Comparison of ENCODE assay signal across 33 cellular contexts in genomic region chr3:154791611-154792010, GRCh38.
"Had no signal": no experiment of that assay in that cellular context is flagged by ENCODE, and none has a peak within 500 bp of the region (broad histone marks: within the 10 kb centered on the region; RNA-seq: fewer than 3 reads in every experiment).

No MANE protein-coding gene starts in this region.

- H3K27ac ChIP-seq: brain microvascular endothelial cell, coronary artery, dorsolateral prefrontal cortex, pancreas, right atrium auricular region, suprapubic skin, tibial artery had no signal

- H3K9me3 Mint-ChIP-seq: activated CD4-positive, alpha-beta memory T cell treated with anti-CD3 and anti-CD28 coated beads, Interleukin-2, amount 10 ng/mL, durations not matched to agents 7 days and 5 days; activated CD4-positive, alpha-beta T cell treated with anti-CD3 and anti-CD28 coated beads, Interleukin-2, amount 10 ng/mL, durations not matched to agents 24 days and 14 days; activated naive CD4-positive, alpha-beta T cell treated with anti-CD3 and anti-CD28 coated beads, Interleukin-2, amount 10 ng/mL, durations not matched to agents 7 days and 5 days; activated naive CD8-positive, alpha-beta T cell treated with anti-CD3 and anti-CD28 coated beads, Interleukin-2, amount 10 ng/mL, durations not matched to agents 7 days and 5 days; activated T-cell treated with anti-CD3 and anti-CD28 coated beads, Interleukin-2, amount 50 U/mL, for 24 hours; naive thymus-derived CD8-positive, alpha-beta T cell; neural crest cell; stimulated activated memory B cell treated with anti-CD40 and anti-IgM and Interleukin-4, amounts not matched to agents 10 μg/mL and 1 μg/mL and 100 μg/mL, for 72 hours; stimulated activated naive CD8-positive, alpha-beta T cell treated with anti-CD3 and anti-CD28 coated beads, Interleukin-15, amount 100 ng/mL, for 72 hours had no signal

- H3K4me3 ChIP-seq: coronary artery, dorsolateral prefrontal cortex, pancreas, right atrium auricular region, smooth muscle cell, suprapubic skin, tibial artery had no signal

- H3K4me2 ChIP-seq: smooth muscle cell had no signal

- DNase-seq: activated CD4-positive, alpha-beta memory T cell treated with anti-CD3 and anti-CD28 coated beads, Interleukin-2, amount 10 ng/mL, durations not matched to agents 7 days and 5 days; activated CD4-positive, alpha-beta T cell treated with anti-CD3 and anti-CD28 coated beads, Interleukin-2, amount 10 ng/mL, durations not matched to agents 24 days and 14 days; activated CD4-positive, CD25-positive, alpha-beta regulatory T cell treated with anti-CD3 and anti-CD28 coated beads, Interleukin-2, amount 50 U/mL, for 72 hours; activated CD8-positive, alpha-beta memory T cell treated with anti-CD3 and anti-CD28 coated beads, Interleukin-2, amount 50 U/mL, for 48 hours; activated gamma-delta T cell; activated naive CD4-positive, alpha-beta T cell treated with anti-CD3 and anti-CD28 coated beads, Interleukin-2, amount 10 ng/mL, durations not matched to agents 7 days and 5 days; activated naive CD8-positive, alpha-beta T cell treated with anti-CD3 and anti-CD28 coated beads, Interleukin-2, amount 10 ng/mL, durations not matched to agents 7 days and 5 days; activated T-cell treated with anti-CD3 and anti-CD28 coated beads, Interleukin-2, amount 50 U/mL, for 24 hours; amniotic stem cell; brain microvascular endothelial cell; dorsolateral prefrontal cortex; effector memory CD4-positive, alpha-beta T cell; head of caudate nucleus; hippocampal formation; left colon; naive thymus-derived CD8-positive, alpha-beta T cell; nucleus accumbens; pancreas; stimulated activated CD4-positive, alpha-beta T cell treated with anti-CD3 and anti-CD28 coated beads, Interleukin-1b, Interleukin-23, amount 100 ng/mL, for 48 hours; stimulated activated CD4-positive, alpha-beta T cell treated with anti-CD3 and anti-CD28 coated beads, Interleukin-4, amount 100 ng/mL, for 4 hours; stimulated activated CD8-positive, alpha-beta memory T cell treated with anti-CD3 and anti-CD28 coated beads, Interleukin-4, amount 100 ng/mL, for 48 hours; stimulated activated naive CD8-positive, alpha-beta T cell treated with anti-CD3 and anti-CD28 coated beads, Interleukin-15, amount 100 ng/mL, for 72 hours; T-helper 9 cell; tibial artery had no signal

- H3K36me3 Mint-ChIP-seq: activated naive CD4-positive, alpha-beta T cell treated with anti-CD3 and anti-CD28 coated beads, Interleukin-2, amount 10 ng/mL, durations not matched to agents 7 days and 5 days; activated naive CD8-positive, alpha-beta T cell treated with anti-CD3 and anti-CD28 coated beads, Interleukin-2, amount 10 ng/mL, durations not matched to agents 7 days and 5 days; naive thymus-derived CD8-positive, alpha-beta T cell; stimulated activated memory B cell treated with anti-CD40 and anti-IgM and Interleukin-4, amounts not matched to agents 10 μg/mL and 1 μg/mL and 100 μg/mL, for 72 hours had no signal

- H3K27me3 Mint-ChIP-seq: activated CD4-positive, alpha-beta memory T cell treated with anti-CD3 and anti-CD28 coated beads, Interleukin-2, amount 10 ng/mL, durations not matched to agents 7 days and 5 days; activated CD4-positive, alpha-beta T cell treated with anti-CD3 and anti-CD28 coated beads, Interleukin-2, amount 10 ng/mL, durations not matched to agents 24 days and 14 days; activated naive CD4-positive, alpha-beta T cell treated with anti-CD3 and anti-CD28 coated beads, Interleukin-2, amount 10 ng/mL, durations not matched to agents 7 days and 5 days; activated naive CD8-positive, alpha-beta T cell treated with anti-CD3 and anti-CD28 coated beads, Interleukin-2, amount 10 ng/mL, durations not matched to agents 7 days and 5 days; activated T-cell treated with anti-CD3 and anti-CD28 coated beads, Interleukin-2, amount 50 U/mL, for 24 hours; naive thymus-derived CD8-positive, alpha-beta T cell; stimulated activated memory B cell treated with anti-CD40 and anti-IgM and Interleukin-4, amounts not matched to agents 10 μg/mL and 1 μg/mL and 100 μg/mL, for 72 hours; stimulated activated naive CD8-positive, alpha-beta T cell treated with anti-CD3 and anti-CD28 coated beads, Interleukin-15, amount 100 ng/mL, for 72 hours had no signal

- H3K36me3 ChIP-seq: brain microvascular endothelial cell, pancreas, right atrium auricular region, suprapubic skin, tibial artery had no signal

- H3K27ac Mint-ChIP-seq: activated CD4-positive, alpha-beta memory T cell treated with anti-CD3 and anti-CD28 coated beads, Interleukin-2, amount 10 ng/mL, durations not matched to agents 7 days and 5 days; activated CD4-positive, alpha-beta T cell treated with anti-CD3 and anti-CD28 coated beads, Interleukin-2, amount 10 ng/mL, durations not matched to agents 24 days and 14 days; activated naive CD4-positive, alpha-beta T cell treated with anti-CD3 and anti-CD28 coated beads, Interleukin-2, amount 10 ng/mL, durations not matched to agents 7 days and 5 days; activated naive CD8-positive, alpha-beta T cell treated with anti-CD3 and anti-CD28 coated beads, Interleukin-2, amount 10 ng/mL, durations not matched to agents 7 days and 5 days; activated T-cell treated with anti-CD3 and anti-CD28 coated beads, Interleukin-2, amount 50 U/mL, for 24 hours; naive thymus-derived CD8-positive, alpha-beta T cell; stimulated activated memory B cell treated with anti-CD40 and anti-IgM and Interleukin-4, amounts not matched to agents 10 μg/mL and 1 μg/mL and 100 μg/mL, for 72 hours; stimulated activated naive CD8-positive, alpha-beta T cell treated with anti-CD3 and anti-CD28 coated beads, Interleukin-15, amount 100 ng/mL, for 72 hours had no signal

- H3K4me1 Mint-ChIP-seq: activated CD4-positive, alpha-beta memory T cell treated with anti-CD3 and anti-CD28 coated beads, Interleukin-2, amount 10 ng/mL, durations not matched to agents 7 days and 5 days; activated CD4-positive, alpha-beta T cell treated with anti-CD3 and anti-CD28 coated beads, Interleukin-2, amount 10 ng/mL, durations not matched to agents 24 days and 14 days; activated naive CD4-positive, alpha-beta T cell treated with anti-CD3 and anti-CD28 coated beads, Interleukin-2, amount 10 ng/mL, durations not matched to agents 7 days and 5 days; activated naive CD8-positive, alpha-beta T cell treated with anti-CD3 and anti-CD28 coated beads, Interleukin-2, amount 10 ng/mL, durations not matched to agents 7 days and 5 days; stimulated activated memory B cell treated with anti-CD40 and anti-IgM and Interleukin-4, amounts not matched to agents 10 μg/mL and 1 μg/mL and 100 μg/mL, for 72 hours; stimulated activated naive CD8-positive, alpha-beta T cell treated with anti-CD3 and anti-CD28 coated beads, Interleukin-15, amount 100 ng/mL, for 72 hours had no signal

- H3K9me3 ChIP-seq: pancreas, right atrium auricular region, suprapubic skin, tibial artery had no signal

- ATAC-seq: left colon; naive thymus-derived CD8-positive, alpha-beta T cell; pancreas; stimulated activated memory B cell treated with anti-CD40 and anti-IgM and Interleukin-4, amounts not matched to agents 10 μg/mL and 1 μg/mL and 100 μg/mL, for 72 hours; stimulated activated naive CD8-positive, alpha-beta T cell treated with anti-CD3 and anti-CD28 coated beads, Interleukin-15, amount 100 ng/mL, for 72 hours had no signal

- H3K4me3 Mint-ChIP-seq: activated CD4-positive, alpha-beta memory T cell treated with anti-CD3 and anti-CD28 coated beads, Interleukin-2, amount 10 ng/mL, durations not matched to agents 7 days and 5 days; activated CD4-positive, alpha-beta T cell treated with anti-CD3 and anti-CD28 coated beads, Interleukin-2, amount 10 ng/mL, durations not matched to agents 24 days and 14 days; activated naive CD4-positive, alpha-beta T cell treated with anti-CD3 and anti-CD28 coated beads, Interleukin-2, amount 10 ng/mL, durations not matched to agents 7 days and 5 days; activated naive CD8-positive, alpha-beta T cell treated with anti-CD3 and anti-CD28 coated beads, Interleukin-2, amount 10 ng/mL, durations not matched to agents 7 days and 5 days; activated T-cell treated with anti-CD3 and anti-CD28 coated beads, Interleukin-2, amount 50 U/mL, for 24 hours; naive thymus-derived CD8-positive, alpha-beta T cell; neural crest cell; stimulated activated memory B cell treated with anti-CD40 and anti-IgM and Interleukin-4, amounts not matched to agents 10 μg/mL and 1 μg/mL and 100 μg/mL, for 72 hours; stimulated activated naive CD8-positive, alpha-beta T cell treated with anti-CD3 and anti-CD28 coated beads, Interleukin-15, amount 100 ng/mL, for 72 hours had no signal

- FAIRE-seq: astrocyte, keratinocyte, pancreas, TTC549 had no signal

- H3K27me3 ChIP-seq: brain microvascular endothelial cell, pancreas, right atrium auricular region, suprapubic skin, tibial artery had no signal

- H3K4me1 ChIP-seq: pancreas, right atrium auricular region, suprapubic skin had no signal
